12 cellular contexts compared by ENCODE assay signal in genomic region chr2:84931384-84931821, GRCh38. TPM values are rescaled to one million over a fixed set of nuclear protein-coding genes. Genes with fewer than 3 reads are reported as not detected.
DNase-seq lines count a peak whose midpoint lies in the region; ATAC-seq and TF ChIP-seq lines count a peak whose summit lies in the region.
"Had no signal": no experiment of that assay in that cellular context is flagged by ENCODE, and none has a peak within 500 bp of the region (broad histone marks: within the 10 kb centered on the region; RNA-seq: fewer than 3 reads in every experiment).

No MANE protein-coding gene starts in this region.

- H3K4me2 ChIP-seq in GM23338 (no peak overlapping the region), SK-N-SH (no peak overlapping the region)

- WGBS in SK-N-SH (ENCODE audit: low lambda C conversion rate), result 89% methylated on average over 1 of the region's 1 CpG

- H3K36me3 Mint-ChIP-seq in GM23338 (ENCODE audit: low read depth), result no peaks in the 10 kb centered on the region

- ATAC-seq in GM19324 (IDR thresholded peaks at IDR 0.05; ENCODE audit: low FRiP score, unreplicated experiment), result peak; percentile 49
- peak; percentile 61 for ATAC-seq in HG02798 (IDR thresholded peaks at IDR 0.05; ENCODE audit: poor library complexity, unreplicated experiment)
- ATAC-seq in HG03565 (IDR thresholded peaks at IDR 0.05; ENCODE audit: unreplicated experiment), result peak; percentile 51
- ATAC-seq in GM23338, result no peak
- ATAC-seq: naive thymus-derived CD4-positive, alpha-beta T cell; Panc1 had no signal

- H3K4me3 Mint-ChIP-seq in GM23338, result no peak overlapping the region

- no peak overlapping the region for H3K9ac ChIP-seq in SK-N-SH

- H3K4me1 ChIP-seq in GM23338 (ENCODE audit: insufficient read depth) (peaks cover 3% of the 10 kb centered on the region; the same call in 1 of the 2 replicates), SK-N-SH (ENCODE audit: control insufficient read depth in 1 of 2, insufficient read depth in 2 of 2, low read depth in 1 of 2, low read length in 1 of 2) (peaks cover 0 to 4% of the 10 kb centered on the region in 2 experiments; a peak in 1 of 4 replicates)

- H4K20me1 ChIP-seq in GM23338 (replicated peaks; ENCODE audit: insufficient read depth), result no peaks in the 10 kb centered on the region
- no peaks in the 10 kb centered on the region for H4K20me1 ChIP-seq in SK-N-SH (ENCODE audit: insufficient read depth)

- H3K9me2 ChIP-seq in GM23338 (ENCODE audit: insufficient read depth), result no peaks in the 10 kb centered on the region
- H3K9me2 ChIP-seq in SK-N-SH, result no peaks in the 10 kb centered on the region

- H3K27ac ChIP-seq in GM23338 (ENCODE audit: low read depth) (no peak overlapping the region), SK-N-SH (ENCODE audit: low read depth in 2 of 2, low read length in 1 of 2) (no peak overlapping the region)

- H3K79me2 ChIP-seq in GM23338 (replicated peaks; ENCODE audit: insufficient read depth) (no peaks in the 10 kb centered on the region), SK-N-SH (ENCODE audit: insufficient read depth) (peaks cover 7% of the 10 kb centered on the region; the same call in 1 of the 2 replicates)

- H3K27me3 ChIP-seq in GM23338 (ENCODE audit: insufficient read depth) (peaks cover 3% of the 10 kb centered on the region; the same call in 1 of the 2 replicates), SK-N-SH (ENCODE audit: insufficient read depth) (no peaks in the 10 kb centered on the region)

- H3K36me3 ChIP-seq in GM23338 (ENCODE audit: insufficient read depth) (no peaks in the 10 kb centered on the region), SK-N-SH (replicated peaks in 1 of 2; ENCODE audit: control insufficient read depth in 1 of 2, insufficient read depth in 2 of 2, low read length in 1 of 2) (no peaks in the 10 kb centered on the region)

- TF ChIP-seq CTCF in GM10248 (IDR thresholded peaks at IDR 0.05; ENCODE audit: control extremely low read depth, extremely low read depth, low read depth, missing control alignments), result no peak
- TF ChIP-seq CTCF in GM23338 (conservative IDR thresholded peaks at IDR 0.05; ENCODE audit: low read depth in 2 of 2), result no peak
- no peak for TF ChIP-seq CTCF in SK-N-SH (IDR thresholded peaks at IDR 0.05)

- peaks cover 11% of the 10 kb centered on the region for H3K4me1 Mint-ChIP-seq in GM23338

- POLR2A ChIA-PET in GM10248 (lab: Yijun Ruan, JAX), result no interaction called here
- POLR2A ChIA-PET in SK-N-SH (lab: Yijun Ruan, JAX), result no interaction called here

- no peaks in the 10 kb centered on the region; the same call in 2 of the 3 replicates for H3K9me3 Mint-ChIP-seq in GM23338
- H3K9me3 Mint-ChIP-seq: naive thymus-derived CD4-positive, alpha-beta T cell had no signal

- H3K9me3 ChIP-seq in SK-N-SH, result no peaks in the 10 kb centered on the region

- H3K27ac Mint-ChIP-seq in GM23338, result no peak overlapping the region

- peak; percentile 54 for DNase-seq in GM10248 (ENCODE audit: extremely low spot score)
- no peak for DNase-seq in GM23338 (ENCODE audit: low spot score)
- DNase-seq in NCI-H774 (lab: John Stamatoyannopoulos, UW), result no peak
- DNase-seq in SK-N-SH, result no peak
- no peak for DNase-seq in islet precursor cell
- DNase-seq: AML-193; naive thymus-derived CD4-positive, alpha-beta T cell; NCI-H1436 treated with DMSO at 0.1 percent for 48 hours had no signal

- TF ChIP-seq RAD21 in SK-N-SH (IDR thresholded peaks at IDR 0.05; ENCODE audit: low read length), result no peak

- CTCF ChIA-PET in GM10248 (lab: Yijun Ruan, JAX), result interaction anchor here (1.2 to 4.3 kb wide), 3 partner anchors 8 to 66 kb away, joined by 3 to 31 read pairs (median 4); no protein-coding TSS in a partner anchor
- CTCF ChIA-PET in SK-N-SH (lab: Yijun Ruan, JAX), result no interaction called here

- no peak overlapping the region for H2AFZ ChIP-seq in GM23338
- no peak overlapping the region for H2AFZ ChIP-seq in SK-N-SH (ENCODE audit: low read depth)

- TF ChIP-seq EP300 in SK-N-SH (IDR thresholded peaks at IDR 0.05; ENCODE audit: borderline replicate concordance in 1 of 2, low read depth in 1 of 2, low read length in 1 of 2), result no peak

- H3F3A ChIP-seq in GM23338 (replicated peaks; ENCODE audit: low read depth) (peaks cover 4% of the 10 kb centered on the region; the same call in 1 of the 2 replicates), SK-N-SH (replicated peaks; ENCODE audit: insufficient read depth) (peaks cover 5% of the 10 kb centered on the region)

- no peak overlapping the region for H3K4me3 ChIP-seq in GM23338
- no peak overlapping the region for H3K4me3 ChIP-seq in SK-N-SH (ENCODE audit: low read depth in 2 of 2, low read length in 1 of 2)

- H3K27me3 Mint-ChIP-seq in GM23338 (ENCODE audit: insufficient read depth, low read depth, poor library complexity), result peaks cover 8% of the 10 kb centered on the region
- H3K27me3 Mint-ChIP-seq: naive thymus-derived CD4-positive, alpha-beta T cell had no signal

TF ChIP-seq in GM23338, 12 proteins besides CTCF, POLR2A, EP300 and RAD21:
- TF ChIP-seq ZNF114 (CRISPR knock-in tag; IDR thresholded peaks at IDR 0.05) (no peak), ZNF331 (CRISPR knock-in tag; IDR thresholded peaks at IDR 0.05; ENCODE audit: low read depth) (no peak), EZH2phosphoT487 (IDR thresholded peaks at IDR 0.05; ENCODE audit: unreplicated experiment) (no peak)

TF ChIP-seq in SK-N-SH, 30 proteins besides CTCF, POLR2A, EP300 and RAD21:
- TF ChIP-seq REST (IDR thresholded peaks at IDR 0.05; ENCODE audit: low read depth, low read length), result no peak

RNA-seq across cellular contexts. Expression of gene TMSB10, which starts 25.9 kb away (rescaled TPM):
- 834 and 976 TPM in 2 replicates for total RNA-seq in GM23338 (2014; rRNA removed; shearing (Covaris generic))
- polyA plus RNA-seq in GM23338 (2016; fragmentation: Nextera tagmentation; extraction: Ambion mirVana), result 2,942 and 3,166 TPM in 2 replicates
- polyA plus RNA-seq in SK-N-SH (2012; rRNA removed), result 3,924 and 7,920 TPM in 2 replicates
- polyA plus RNA-seq in SK-N-SH (2012; cell fraction: cytosol; rRNA removed), result 5,618 and 8,173 TPM in 2 replicates
- polyA plus RNA-seq in SK-N-SH (2012; cell fraction: nucleus; rRNA removed), result 1,784 and 3,464 TPM in 2 replicates

RNA-seq across cellular contexts. Expression of gene KCMF1, which starts 39.6 kb away (rescaled TPM):
- 120 and 129 TPM in 2 replicates for total RNA-seq in GM23338 (2014; rRNA removed; shearing (Covaris generic))
- polyA plus RNA-seq in GM23338 (2016; fragmentation: Nextera tagmentation; extraction: Ambion mirVana) (29.3 and 39.4 TPM in 2 replicates), SK-N-SH (2012; rRNA removed) (37.0 and 51.2 TPM in 2 replicates)
- polyA plus RNA-seq in SK-N-SH (2012; cell fraction: cytosol; rRNA removed), result 51.9 and 60.8 TPM in 2 replicates
- polyA plus RNA-seq in SK-N-SH (2012; cell fraction: nucleus; rRNA removed), result 13.7 and 27.2 TPM in 2 replicates

RNA-seq across cellular contexts. Expression of gene TRABD2A, which starts 50.5 kb away (rescaled TPM):
- 12.1 and 15.7 TPM in 2 replicates for total RNA-seq in GM23338 (2014; rRNA removed; shearing (Covaris generic))
- polyA plus RNA-seq in GM23338 (2016; fragmentation: Nextera tagmentation; extraction: Ambion mirVana) (5.5 and 6.0 TPM in 2 replicates), SK-N-SH (2012; rRNA removed) (3.0 and 3.8 TPM in 2 replicates)
- polyA plus RNA-seq in SK-N-SH (2012; cell fraction: cytosol; rRNA removed), result 2.4 and 3.6 TPM in 2 replicates
- 2.2 TPM in 2 replicates for polyA plus RNA-seq in SK-N-SH (2012; cell fraction: nucleus; rRNA removed)
